Comparison of ENCODE assay signal across 12 cellular contexts in genomic region chr4:14853186-14853946, GRCh38.
DNase-seq lines count a peak whose midpoint lies in the region; ATAC-seq and TF ChIP-seq lines count a peak whose summit lies in the region.
"Had no signal": no experiment of that assay in that cellular context is flagged by ENCODE, and none has a peak within 500 bp of the region (broad histone marks: within the 10 kb centered on the region; RNA-seq: fewer than 3 reads in every experiment).

No MANE protein-coding gene starts in this region.

- H3K9me3 Mint-ChIP-seq in activated CD4-positive, alpha-beta T cell treated with anti-CD3 and anti-CD28 coated beads for 36 hours (ENCODE audit: low read depth) = peaks cover 6% of the 10 kb centered on the region

- no peak overlapping the region for H3K4me3 Mint-ChIP-seq in activated CD4-positive, alpha-beta T cell treated with anti-CD3 and anti-CD28 coated beads for 36 hours
- H3K4me3 Mint-ChIP-seq: IgD-negative memory B cell had no signal

- no peak overlapping the region for H3K27ac Mint-ChIP-seq in activated CD4-positive, alpha-beta T cell treated with anti-CD3 and anti-CD28 coated beads for 36 hours
- H3K27ac Mint-ChIP-seq: IgD-negative memory B cell had no signal

- TF ChIP-seq CTCF in HFF-Myc (IDR thresholded peaks at IDR 0.05; ENCODE audit: low read depth, low read length, missing control alignments) = no peak
- no peak for TF ChIP-seq CTCF in fibroblast of villous mesenchyme (IDR thresholded peaks at IDR 0.05; ENCODE audit: insufficient read depth, low read depth, low read length)

- ATAC-seq in activated CD4-positive, alpha-beta T cell treated with anti-CD3 and anti-CD28 coated beads for 36 hours = no peak
- ATAC-seq in GM19324 (IDR thresholded peaks at IDR 0.05; ENCODE audit: low FRiP score, unreplicated experiment) = no peak

- DNase-seq in HFF-Myc (ENCODE audit: extremely low read depth, low read depth) (peak; percentile 30), amniotic epithelial cell (ENCODE audit: low read depth) (peak; percentile 86), fibroblast of villous mesenchyme (ENCODE audit: low read depth) (peak; percentile 75), stromal cell of bone marrow (ENCODE audit: low read depth) (peak; percentile 97), NCI-H1105 treated with DMSO at 0.1 percent for 48 hours (lab: John Stamatoyannopoulos, UW) (no peak), NCI-H2171 (lab: John Stamatoyannopoulos, UW) (no peak)
- DNase-seq in activated CD4-positive, alpha-beta T cell treated with anti-CD3 and anti-CD28 coated beads for 36 hours = no peak
- DNase-seq: colonic mucosa, NCI-H2081 treated with DMSO at 0.1 percent for 48 hours, right lobe of liver had no signal

- intact Hi-C loops in activated CD4-positive, alpha-beta T cell treated with anti-CD3 and anti-CD28 coated beads for 36 hours (cut with DNase I, micrococcal nuclease) = loop anchor here in 1 of 2 experiments (10.0 kb wide), 2 partner anchors 801 to 921 kb away; partner anchors contain the start of genes CD38 and FBXL5

- H3K36me3 Mint-ChIP-seq in activated CD4-positive, alpha-beta T cell treated with anti-CD3 and anti-CD28 coated beads for 36 hours (ENCODE audit: low read depth) = peaks cover 3% of the 10 kb centered on the region

- POLR2A ChIA-PET in activated CD4-positive, alpha-beta T cell treated with anti-CD3 and anti-CD28 coated beads for 36 hours (lab: Charles Lee) = no interaction called here

- peaks cover 35% of the 10 kb centered on the region for H3K4me1 Mint-ChIP-seq in activated CD4-positive, alpha-beta T cell treated with anti-CD3 and anti-CD28 coated beads for 36 hours

- H3K4me3 ChIP-seq in HFF-Myc (replicated peaks; ENCODE audit: low read depth, low read length) (no peak overlapping the region), fibroblast of villous mesenchyme (ENCODE audit: low read depth, low read length) (no peak overlapping the region)
- H3K4me3 ChIP-seq: colonic mucosa, right lobe of liver had no signal

- peaks cover 12% of the 10 kb centered on the region for H3K27me3 Mint-ChIP-seq in activated CD4-positive, alpha-beta T cell treated with anti-CD3 and anti-CD28 coated beads for 36 hours

- CTCF ChIA-PET in activated CD4-positive, alpha-beta T cell treated with anti-CD3 and anti-CD28 coated beads for 36 hours (lab: Charles Lee) = no interaction called here

Comparison
In these comparisons a context has a peak if more than half of its experiments do, and no peak if none do; other contexts are left out.
1. DNase-seq: peak in HFF-Myc (single experiment), amniotic epithelial cell (single experiment), fibroblast of villous mesenchyme (single experiment) and stromal cell of bone marrow (single experiment); none in NCI-H1105 treated with DMSO at 0.1 percent for 48 hours (single experiment), activated CD4-positive, alpha-beta T cell treated with anti-CD3 and anti-CD28 coated beads for 36 hours (single experiment) and NCI-H2171 (single experiment).